20 cellular contexts compared by ENCODE assay signal in the genomic region with DNA sequence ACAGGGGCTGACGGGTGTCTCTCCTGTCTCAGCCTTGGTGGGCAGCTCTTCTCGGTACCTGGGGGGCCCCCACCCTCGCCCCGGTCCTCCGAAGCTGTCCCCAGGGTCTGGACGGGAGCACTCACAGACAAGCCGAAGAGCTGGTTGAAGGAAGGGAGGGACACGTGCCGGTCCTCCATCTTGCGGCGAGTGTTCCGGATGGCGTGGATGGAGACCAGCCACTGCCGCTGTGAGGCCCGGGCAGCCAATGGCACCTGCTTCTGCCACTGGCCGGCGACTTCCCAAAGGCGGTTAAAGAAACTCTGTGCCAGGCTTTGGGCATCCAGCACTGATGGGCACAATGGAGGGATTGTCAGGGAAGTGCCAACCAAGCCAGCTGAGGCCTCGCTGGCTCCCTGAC.
"Had no signal": no experiment of that assay in that cellular context is flagged by ENCODE, and none has a peak within 500 bp of the region (broad histone marks: within the 10 kb centered on the region; RNA-seq: fewer than 3 reads in every experiment).

No MANE protein-coding gene starts in this region.

- H3K27ac ChIP-seq: brain microvascular endothelial cell, gastrocnemius medialis, left lung, transverse colon, vagina had no signal

- DNase-seq: activated CD4-positive, alpha-beta memory T cell treated with anti-CD3 and anti-CD28 coated beads for 36 hours; activated CD4-positive, CD25-positive, alpha-beta regulatory T cell treated with anti-CD3 and anti-CD28 coated beads, Interleukin-2, amount 50 U/mL, for 72 hours; activated CD8-positive, alpha-beta memory T cell treated with anti-CD3 and anti-CD28 coated beads, Interleukin-2, amount 10 ng/mL, durations not matched to agents 7 days and 5 days; activated effector memory CD4-positive, alpha-beta T cell treated with Interleukin-2 at 50 U/mL for 16 hours; activated T-cell treated with anti-CD3 and anti-CD28 coated beads, Interleukin-2, amount 50 U/mL, for 1 hour; brain microvascular endothelial cell; cerebellar nuclear complex; dermis blood vessel endothelial cell; erythroblast; gastrocnemius medialis; islet precursor cell; left lung; mesenchymal stem cell; SK-N-SH; stimulated activated CD4-positive, alpha-beta T cell treated with anti-CD3 and anti-CD28 coated beads, Interleukin-2, amount 100 ng/mL, for 48 hours; T-helper 1 cell; transverse colon had no signal

- H3K9ac ChIP-seq: SK-N-SH had no signal

- ATAC-seq: activated CD8-positive, alpha-beta memory T cell treated with anti-CD3 and anti-CD28 coated beads, Interleukin-2, amount 10 ng/mL, durations not matched to agents 7 days and 5 days; gastrocnemius medialis; left lung; natural killer cell treated with Interleukin-12 subunit alpha and Interleukin-12 subunit beta and Interleukin-15 and Interleukin-18, amount 100 ng/mL, for 72 hours; stimulated activated memory B cell treated with anti-CD40 and anti-IgM and Interleukin-4, amounts not matched to agents 10 μg/mL and 1 μg/mL and 100 μg/mL, for 72 hours had no signal

- H3K4me2 ChIP-seq: SK-N-SH had no signal

- H3K27me3 ChIP-seq: brain microvascular endothelial cell, gastrocnemius medialis, left lung, transverse colon, vagina had no signal

- H3K9me3 ChIP-seq: gastrocnemius medialis, left lung, SK-N-SH, transverse colon, vagina had no signal

- H3K4me3 ChIP-seq: gastrocnemius medialis, left lung, transverse colon, vagina had no signal
